In the genomic region with DNA sequence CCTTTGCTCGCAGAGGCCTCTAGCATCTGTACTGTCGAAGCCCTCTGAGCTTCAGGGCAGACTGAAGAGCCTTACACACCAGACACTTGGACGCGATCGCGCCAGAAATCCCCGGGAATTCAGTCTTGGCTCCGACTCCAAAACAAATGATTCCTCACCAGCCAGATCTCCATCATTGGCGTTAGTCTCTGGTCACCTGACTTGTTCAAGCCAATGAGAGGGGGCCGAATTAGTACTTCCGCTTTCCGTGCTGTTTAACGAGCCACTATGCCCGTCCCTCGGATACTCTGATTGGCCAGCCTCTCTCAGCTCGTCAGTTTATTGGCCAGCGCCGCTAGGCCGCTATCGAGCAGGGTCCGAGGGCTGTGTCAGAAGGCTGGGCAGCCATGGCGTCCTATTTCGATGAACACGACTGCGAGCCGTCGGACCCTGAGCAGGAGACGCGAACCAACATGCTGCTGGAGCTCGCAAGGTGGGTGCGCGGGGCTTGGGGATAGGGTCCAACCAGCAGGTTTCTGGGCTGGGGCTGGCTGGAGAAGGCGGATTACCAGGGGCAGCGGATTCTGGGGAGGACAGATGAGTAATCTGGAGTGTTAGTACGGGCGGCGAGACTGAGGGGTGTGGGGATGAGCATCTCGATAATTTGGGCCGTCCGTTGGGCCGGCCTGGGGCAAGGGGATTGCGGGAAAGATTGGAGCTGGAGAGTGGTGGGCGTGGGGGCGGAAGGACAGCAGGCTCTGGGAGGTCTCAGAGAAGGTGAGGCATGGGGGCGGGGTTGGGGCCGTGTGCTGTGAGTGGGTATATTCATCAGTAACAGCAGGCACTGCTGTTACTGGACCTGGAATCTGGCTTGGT, we compare ENCODE assay signal across 8 cellular contexts. TPM values are rescaled to one million over a fixed set of nuclear protein-coding genes. Genes with fewer than 3 reads are reported as not detected.
DNase-seq lines count a peak whose midpoint lies in the region; ATAC-seq lines count a peak whose summit lies in the region.

RNF181 (plus strand) TSS at position 368 of the 855 bp plus-strand sequence; CDS start at position 387, 19 bp downstream.

- peaks cover 21% of the 10 kb centered on the region for H3K36me3 Mint-ChIP-seq in effector memory CD8-positive, alpha-beta T cell (ENCODE audit: insufficient read depth)

- H3K9me3 Mint-ChIP-seq in effector memory CD8-positive, alpha-beta T cell: no peaks in the 10 kb centered on the region

- peak within 1 kb of the TSS; percentile 100 for H3K27ac Mint-ChIP-seq in effector memory CD8-positive, alpha-beta T cell

- no peaks in the 10 kb centered on the region for H3K27me3 Mint-ChIP-seq in effector memory CD8-positive, alpha-beta T cell

- ATAC-seq in GM21360 (IDR thresholded peaks at IDR 0.05; ENCODE audit: unreplicated experiment): peak; percentile 98
- peak; percentile 98 for ATAC-seq in effector memory CD8-positive, alpha-beta T cell (replicated peaks)

- peak within 1 kb of the TSS; percentile 100 for H3K4me3 Mint-ChIP-seq in effector memory CD8-positive, alpha-beta T cell

- peak; percentile 92 for DNase-seq in COLO668 (lab: John Stamatoyannopoulos, UW; ENCODE audit: unreplicated experiment)
- peak; percentile 97 for DNase-seq in HT1080 (ENCODE audit: low read depth)
- peak; percentile 99 for DNase-seq in NOMO-1 treated with DMSO at 0.1 percent for 48 hours (lab: John Stamatoyannopoulos, UW; ENCODE audit: unreplicated experiment)
- peak; percentile 74 to 83 for DNase-seq in activated CD8-positive, alpha-beta memory T cell treated with anti-CD3 and anti-CD28 coated beads for 4 hours (ENCODE audit: low read depth in 2 of 2)
- peak; percentile 85 to 86 (median 86) for DNase-seq in effector memory CD8-positive, alpha-beta T cell
- peak; percentile 100 for DNase-seq in medulla oblongata (ENCODE audit: extremely low spot score)
- DNase-seq in stimulated activated CD8-positive, alpha-beta memory T cell treated with anti-CD3 and anti-CD28 coated beads, Interleukin-12 subunit alpha, Interleukin-12 subunit beta, amount 100 ng/mL, for 1 hour (ENCODE audit: low read depth): peak; percentile 85

- H3K4me1 Mint-ChIP-seq in effector memory CD8-positive, alpha-beta T cell (ENCODE audit: low read depth in 2 of 2): peaks cover 33 to 36% of the 10 kb centered on the region in 2 donors

RNA-seq across cellular contexts. Expression of gene RNF181, which starts in this region (rescaled TPM):
- 192 and 302 TPM in 2 replicates for total RNA-seq in HT1080 (2014; rRNA removed; shearing (Covaris generic))
- polyA plus RNA-seq in HT1080 (2015; cell fraction: cytosol; rRNA removed): 109 and 113 TPM in 2 replicates
- polyA plus RNA-seq in HT1080 (2015; cell fraction: nucleus; rRNA removed): 67.9 and 82.8 TPM in 2 replicates

Comparison
In these comparisons a context has a peak if more than half of its experiments do, and no peak if none do; other contexts are left out.
1. Peak in every context shown above with its lines: DNase-seq and ATAC-seq.